In genomic region chr11:969651-970205, GRCh38 we compare ENCODE assay signal across 24 cellular contexts. TPM values are rescaled to one million over a fixed set of nuclear protein-coding genes. Genes with fewer than 3 reads are reported as not detected.
DNase-seq lines count a peak whose midpoint lies in the region; ATAC-seq and TF ChIP-seq lines count a peak whose summit lies in the region.
"Had no signal": no experiment of that assay in that cellular context is flagged by ENCODE, and none has a peak within 500 bp of the region (broad histone marks: within the 10 kb centered on the region; RNA-seq: fewer than 3 reads in every experiment).

No MANE protein-coding gene starts in this region.

- no peaks in the 10 kb centered on the region for H3K9me3 Mint-ChIP-seq in activated naive CD4-positive, alpha-beta T cell treated with anti-CD3 and anti-CD28 coated beads, Interleukin-2, amount 50 U/mL, for 24 hours
- no peaks in the 10 kb centered on the region for H3K9me3 Mint-ChIP-seq in activated naive CD8-positive, alpha-beta T cell treated with anti-CD3 and anti-CD28 coated beads, Interleukin-2, amount 50 U/mL, for 24 hours
- H3K9me3 Mint-ChIP-seq in stimulated activated effector memory CD8-positive, alpha-beta T cell treated with anti-CD3 and anti-CD28 coated beads, Interleukin-12 subunit alpha, Interleukin-12 subunit beta, amount 100 ng/mL, for 72 hours: no peaks in the 10 kb centered on the region
- H3K9me3 Mint-ChIP-seq: activated B cell treated with CpG ODN at 0.5 μM for 24 hours, IgD-negative memory B cell had no signal

- H3K27ac Mint-ChIP-seq in activated naive CD4-positive, alpha-beta T cell treated with anti-CD3 and anti-CD28 coated beads, Interleukin-2, amount 50 U/mL, for 24 hours: peak overlapping the region; percentile 74
- H3K27ac Mint-ChIP-seq in activated naive CD8-positive, alpha-beta T cell treated with anti-CD3 and anti-CD28 coated beads, Interleukin-2, amount 50 U/mL, for 24 hours: peak overlapping the region; percentile 47
- peak overlapping the region; percentile 83 for H3K27ac Mint-ChIP-seq in stimulated activated effector memory CD8-positive, alpha-beta T cell treated with anti-CD3 and anti-CD28 coated beads, Interleukin-12 subunit alpha, Interleukin-12 subunit beta, amount 100 ng/mL, for 72 hours
- H3K27ac Mint-ChIP-seq: activated B cell treated with CpG ODN at 0.5 μM for 24 hours, CD14-positive monocyte had no signal

- H3K4me3 Mint-ChIP-seq in activated naive CD4-positive, alpha-beta T cell treated with anti-CD3 and anti-CD28 coated beads, Interleukin-2, amount 50 U/mL, for 24 hours: peak overlapping the region; percentile 49
- H3K4me3 Mint-ChIP-seq in activated naive CD8-positive, alpha-beta T cell treated with anti-CD3 and anti-CD28 coated beads, Interleukin-2, amount 50 U/mL, for 24 hours: peak overlapping the region; percentile 9
- H3K4me3 Mint-ChIP-seq in stimulated activated effector memory CD8-positive, alpha-beta T cell treated with anti-CD3 and anti-CD28 coated beads, Interleukin-12 subunit alpha, Interleukin-12 subunit beta, amount 100 ng/mL, for 72 hours: peak overlapping the region; percentile 7
- H3K4me3 Mint-ChIP-seq: activated B cell treated with CpG ODN at 0.5 μM for 24 hours had no signal

- no peaks in the 10 kb centered on the region for H3K27me3 Mint-ChIP-seq in activated naive CD4-positive, alpha-beta T cell treated with anti-CD3 and anti-CD28 coated beads, Interleukin-2, amount 50 U/mL, for 24 hours
- no peaks in the 10 kb centered on the region for H3K27me3 Mint-ChIP-seq in activated naive CD8-positive, alpha-beta T cell treated with anti-CD3 and anti-CD28 coated beads, Interleukin-2, amount 50 U/mL, for 24 hours
- H3K27me3 Mint-ChIP-seq: activated B cell treated with CpG ODN at 0.5 μM for 24 hours, IgD-negative memory B cell had no signal

- H2AFZ ChIP-seq in Loucy (ENCODE audit: low read length): no peak overlapping the region
- H2AFZ ChIP-seq in mesenchymal stem cell (ENCODE audit: low read depth, low read length): no peak overlapping the region

- no peak for TF ChIP-seq CTCF in Loucy (conservative IDR thresholded peaks at IDR 0.05; ENCODE audit: low read length)
- TF ChIP-seq CTCF in thyroid gland (IDR thresholded peaks at IDR 0.05): no peak

- no peak overlapping the region for H2BK12ac ChIP-seq in mesenchymal stem cell (ENCODE audit: low read length in 2 of 2)

- DNase-seq in activated naive CD4-positive, alpha-beta T cell treated with Interleukin-2 at 50 U/mL for 16 hours: no peak
- DNase-seq in activated naive CD8-positive, alpha-beta T cell treated with anti-CD3 and anti-CD28 coated beads, Interleukin-2, amount 50 U/mL, for 24 hours: no peak
- no peak for DNase-seq in stimulated activated effector memory CD8-positive, alpha-beta T cell treated with anti-CD3 and anti-CD28 coated beads, Interleukin-12 subunit alpha, Interleukin-12 subunit beta, amount 100 ng/mL, for 72 hours (ENCODE audit: low spot score in 2 of 2)
- DNase-seq in NCI-H510A (lab: John Stamatoyannopoulos, UW) (no peak), thyroid gland (no peak), mesenchymal stem cell (no peak)
- DNase-seq: activated B cell treated with CpG ODN at 0.5 μM for 24 hours, anterior cingulate cortex, dermis blood vessel endothelial cell, MG63, NCI-H1436 treated with DMSO at 0.1 percent for 48 hours, NCI-H524 treated with DMSO at 0.1 percent for 48 hours, sigmoid colon, SK-N-SH, T-helper 9 cell had no signal

- intact Hi-C loops in thyroid gland (cut with DNase I): no loop called here

- peak overlapping the region; percentile 33 for H3K4me3 ChIP-seq in Loucy (ENCODE audit: low read length, poor library complexity, severe bottlenecking)
- H3K4me3 ChIP-seq in thyroid gland (replicated peaks in 1 of 3): no peak overlapping the region
- H3K4me3 ChIP-seq in mesenchymal stem cell (ENCODE audit: insufficient read depth in 1 of 2, low read depth in 1 of 2, low read length in 2 of 2): no peak overlapping the region
- H3K4me3 ChIP-seq: cardiac muscle cell, heart left ventricle, MG63, sigmoid colon, vagina had no signal

- no peak overlapping the region for H3K14ac ChIP-seq in mesenchymal stem cell (ENCODE audit: low read length in 2 of 2)

- H3K36me3 Mint-ChIP-seq in activated naive CD4-positive, alpha-beta T cell treated with anti-CD3 and anti-CD28 coated beads, Interleukin-2, amount 50 U/mL, for 24 hours: peaks cover 2% of the 10 kb centered on the region
- H3K36me3 Mint-ChIP-seq in activated naive CD8-positive, alpha-beta T cell treated with anti-CD3 and anti-CD28 coated beads, Interleukin-2, amount 50 U/mL, for 24 hours (ENCODE audit: low read depth): peaks cover 11% of the 10 kb centered on the region
- H3K36me3 Mint-ChIP-seq in stimulated activated effector memory CD8-positive, alpha-beta T cell treated with anti-CD3 and anti-CD28 coated beads, Interleukin-12 subunit alpha, Interleukin-12 subunit beta, amount 100 ng/mL, for 72 hours: peaks cover 39% of the 10 kb centered on the region

- no peaks in the 10 kb centered on the region for H3K9me3 ChIP-seq in Loucy (ENCODE audit: insufficient read depth, low read depth, low read length)
- H3K9me3 ChIP-seq in thyroid gland: no peaks in the 10 kb centered on the region
- no peaks in the 10 kb centered on the region for H3K9me3 ChIP-seq in mesenchymal stem cell (ENCODE audit: control insufficient read depth, low read length)
- H3K9me3 ChIP-seq: heart left ventricle, MG63, sigmoid colon, SK-N-SH, vagina had no signal

- peaks cover 6% of the 10 kb centered on the region for H4K20me1 ChIP-seq in Loucy (ENCODE audit: insufficient read depth, low read length, poor library complexity, severe bottlenecking)

- WGBS in thyroid gland, 2 donors: 93 to 95% methylated on average over 9 of the region's 9 CpGs
- WGBS in mesenchymal stem cell: 95% methylated on average over 9 of the region's 9 CpGs

- H4K8ac ChIP-seq in mesenchymal stem cell (ENCODE audit: low read length): no peak overlapping the region

- H2AK5ac ChIP-seq in mesenchymal stem cell (ENCODE audit: low read length, severe bottlenecking): no peak overlapping the region

- no peak overlapping the region for H2BK5ac ChIP-seq in mesenchymal stem cell (ENCODE audit: low read depth, low read length, poor library complexity, severe bottlenecking)

- no peak for ATAC-seq in activated naive CD8-positive, alpha-beta T cell treated with anti-CD3 and anti-CD28 coated beads, Interleukin-2, amount 50 U/mL, for 24 hours
- ATAC-seq in stimulated activated effector memory CD8-positive, alpha-beta T cell treated with anti-CD3 and anti-CD28 coated beads, Interleukin-12 subunit alpha, Interleukin-12 subunit beta, amount 100 ng/mL, for 72 hours: no peak
- ATAC-seq: heart left ventricle, left lobe of liver had no signal

- H3K79me2 ChIP-seq in Loucy (ENCODE audit: insufficient read depth, low read length): peaks cover 47% of the 10 kb centered on the region

- no peak for TF ChIP-seq POLR2A in thyroid gland (IDR thresholded peaks at IDR 0.05)

- no peak overlapping the region for H3K18ac ChIP-seq in mesenchymal stem cell (ENCODE audit: low read depth in 1 of 2, low read length in 2 of 2)

- H3K27me3 ChIP-seq in Loucy (ENCODE audit: insufficient read depth, low read length, poor library complexity, severe bottlenecking) (no peaks in the 10 kb centered on the region), thyroid gland (no peaks in the 10 kb centered on the region), mesenchymal stem cell (ENCODE audit: control insufficient read depth in 1 of 2, insufficient read depth in 1 of 2, low read length in 2 of 2) (no peaks in the 10 kb centered on the region)
- H3K27me3 ChIP-seq: cardiac muscle cell, heart left ventricle, MG63, sigmoid colon, vagina had no signal

- H3K27ac ChIP-seq in thyroid gland (no peak overlapping the region), mesenchymal stem cell (ENCODE audit: low read length, poor library complexity, severe bottlenecking) (no peak overlapping the region)
- H3K27ac ChIP-seq: cardiac muscle cell, heart left ventricle, RWPE1, sigmoid colon, vagina had no signal

- H3K4ac ChIP-seq in mesenchymal stem cell (ENCODE audit: low read depth in 1 of 2, low read length in 2 of 2): no peak overlapping the region

- no peak overlapping the region for H2BK120ac ChIP-seq in mesenchymal stem cell (ENCODE audit: low read depth, low read length)

- H3K4me1 ChIP-seq in Loucy (ENCODE audit: insufficient read depth, low read length, poor library complexity, severe bottlenecking) (peaks cover 25% of the 10 kb centered on the region), thyroid gland (peaks cover 9 to 10% of the 10 kb centered on the region in 2 donors), mesenchymal stem cell (ENCODE audit: control insufficient read depth, insufficient read depth, low read depth, low read length) (peaks cover 4% of the 10 kb centered on the region)

- H3K4me1 Mint-ChIP-seq in activated naive CD4-positive, alpha-beta T cell treated with anti-CD3 and anti-CD28 coated beads, Interleukin-2, amount 50 U/mL, for 24 hours: peaks cover 44% of the 10 kb centered on the region
- peaks cover 34% of the 10 kb centered on the region for H3K4me1 Mint-ChIP-seq in activated naive CD8-positive, alpha-beta T cell treated with anti-CD3 and anti-CD28 coated beads, Interleukin-2, amount 50 U/mL, for 24 hours
- H3K4me1 Mint-ChIP-seq in stimulated activated effector memory CD8-positive, alpha-beta T cell treated with anti-CD3 and anti-CD28 coated beads, Interleukin-12 subunit alpha, Interleukin-12 subunit beta, amount 100 ng/mL, for 72 hours: peaks cover 40% of the 10 kb centered on the region

- H3K9ac ChIP-seq in Loucy (ENCODE audit: low read depth, low read length, poor library complexity, severe bottlenecking): peak overlapping the region; percentile 49
- no peak overlapping the region for H3K9ac ChIP-seq in mesenchymal stem cell (ENCODE audit: low read length)
- H3K9ac ChIP-seq: SK-N-SH had no signal

- no peaks in the 10 kb centered on the region for H3K9me2 ChIP-seq in Loucy (replicated peaks; ENCODE audit: low read depth, low read length)
- H3K9me2 ChIP-seq: SK-N-SH had no signal

- H4K91ac ChIP-seq in mesenchymal stem cell (ENCODE audit: low read length): no peak overlapping the region

- no peaks in the 10 kb centered on the region for H3F3A ChIP-seq in Loucy (ENCODE audit: low read depth)

- H3K79me1 ChIP-seq in mesenchymal stem cell (replicated peaks; ENCODE audit: low read length, poor library complexity, severe bottlenecking): peaks cover 55% of the 10 kb centered on the region

- no peak overlapping the region for H3K23ac ChIP-seq in mesenchymal stem cell (ENCODE audit: low read length in 2 of 2)

- peak overlapping the region; percentile 57 for H3K4me2 ChIP-seq in Loucy (ENCODE audit: low read depth, low read length, poor library complexity, severe bottlenecking)
- H3K4me2 ChIP-seq in mesenchymal stem cell (ENCODE audit: low read length, poor library complexity, severe bottlenecking): no peak overlapping the region
- H3K4me2 ChIP-seq: SK-N-SH had no signal

- H3K36me3 ChIP-seq in Loucy (ENCODE audit: insufficient read depth, low read length) (peaks cover 33% of the 10 kb centered on the region; the same call in 1 of the 2 replicates), thyroid gland (peaks cover 27 to 31% of the 10 kb centered on the region in 2 donors), mesenchymal stem cell (ENCODE audit: control insufficient read depth in 1 of 2, insufficient read depth in 2 of 2, low read depth in 1 of 2, low read length in 2 of 2) (peaks cover 45 to 74% of the 10 kb centered on the region in 2 experiments)

- H2BK15ac ChIP-seq in mesenchymal stem cell (ENCODE audit: low read depth, poor library complexity, severe bottlenecking): no peak overlapping the region

RNA-seq across cellular contexts. Expression of gene AP2A2, which starts 44.1 kb away (rescaled TPM):
- 10 to 100 TPM; 37.2 to 67.3 (median 54.1) TPM for total RNA-seq in thyroid gland
- polyA plus RNA-seq in mesenchymal stem cell (2013, experiment 1 of 2): 75.8 TPM
- polyA plus RNA-seq in mesenchymal stem cell (2013, experiment 2 of 2): 83.6 TPM

RNA-seq across cellular contexts. Expression of gene CHID1, which starts 59.1 kb away (rescaled TPM):
- 100 to 1,000 TPM in 2 of 4 donors, 10 to 100 TPM in 2; 75.0 to 144 (median 93.8) TPM for total RNA-seq in thyroid gland
- polyA plus RNA-seq in mesenchymal stem cell (2013, experiment 1 of 2): 67.7 TPM
- 65.9 TPM for polyA plus RNA-seq in mesenchymal stem cell (2013, experiment 2 of 2)
